In the genomic region with DNA sequence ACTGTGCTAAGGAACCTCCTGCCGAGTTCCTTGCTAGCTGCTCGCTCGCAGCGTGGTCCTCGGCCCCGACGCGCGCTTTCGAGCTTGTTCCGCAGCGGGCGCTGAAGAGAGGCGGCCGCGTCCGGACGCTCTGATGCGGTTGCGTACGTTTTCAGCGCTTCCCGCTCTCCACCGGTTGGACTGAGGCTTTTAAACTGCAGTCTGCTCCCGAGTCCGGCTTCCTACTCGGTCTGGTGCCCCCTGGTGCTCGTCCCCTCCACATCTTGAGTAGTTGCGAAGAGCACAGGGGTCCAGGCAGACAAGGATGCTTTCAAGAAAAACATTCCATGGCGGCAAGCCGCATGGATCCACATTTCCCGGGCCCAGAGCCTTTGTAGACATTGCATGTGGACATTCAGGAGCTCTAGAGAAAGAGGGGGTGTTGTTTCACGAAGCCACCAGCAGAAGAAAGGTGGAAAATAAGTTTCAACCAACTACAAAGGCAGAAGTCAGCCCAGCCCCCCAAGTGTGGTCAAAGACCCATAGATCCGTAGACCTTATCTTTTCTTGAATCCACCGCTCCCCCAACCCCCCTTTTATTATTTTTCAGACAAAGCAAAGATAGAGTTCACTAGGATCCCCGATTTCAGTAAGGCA, we compare ENCODE assay signal across 1 cellular context.
TF ChIP-seq lines count a peak whose summit lies in the region.

No MANE protein-coding gene starts in this region.

TF ChIP-seq in A549, 52 proteins besides CTCF, POLR2A, EP300 and RAD21 (continued from another document):
- TF ChIP-seq FOSL2 (IDR thresholded peaks at IDR 0.05) (no peak), FOSL2 (CRISPR knock-in tag; IDR thresholded peaks at IDR 0.05) (no peak)
